Comparison of ENCODE assay signal across 12 cellular contexts in genomic region chr9:27355166-27355565, GRCh38.
"Had no signal": no experiment of that assay in that cellular context is flagged by ENCODE, and none has a peak within 500 bp of the region (broad histone marks: within the 10 kb centered on the region; RNA-seq: fewer than 3 reads in every experiment).

No MANE protein-coding gene starts in this region.

- ATAC-seq: left lung; stimulated activated naive CD8-positive, alpha-beta T cell treated with anti-CD3 and anti-CD28 coated beads, Interleukin-15, Interleukin-2, amounts not matched to agents 100 U/mL and 50 U/mL, for 24 hours; WTC11 had no signal

- H3K9me3 ChIP-seq: esophagus muscularis mucosa, left lung, ovary, thoracic aorta had no signal

- H3K36me3 ChIP-seq: left lung, ovary, thoracic aorta had no signal

- H3K4me3 ChIP-seq: esophagus muscularis mucosa, left lung, ovary, thoracic aorta had no signal

- H3K27ac ChIP-seq: esophagus muscularis mucosa, left lung, thoracic aorta had no signal

- H3K27me3 ChIP-seq: esophagus muscularis mucosa, left lung, ovary had no signal

- DNase-seq: activated CD4-positive, alpha-beta T cell treated with anti-CD3 and anti-CD28 coated beads for 48 hours; activated naive CD4-positive, alpha-beta T cell; central memory CD4-positive, alpha-beta T cell; foreskin melanocyte; left lung; ovary; stimulated activated CD4-positive, alpha-beta T cell treated with anti-CD3 and anti-CD28 coated beads, Interleukin-4, amount 100 ng/mL, for 1 hour; stimulated activated CD8-positive, alpha-beta memory T cell treated with anti-CD3 and anti-CD28 coated beads, Interleukin-4, amount 100 ng/mL, for 48 hours; stimulated activated naive CD8-positive, alpha-beta T cell treated with anti-CD3 and anti-CD28 coated beads, Interleukin-15, Interleukin-2, amounts not matched to agents 100 U/mL and 50 U/mL, for 24 hours had no signal
